24 cellular contexts compared by ENCODE assay signal in genomic region chr2:179141206-179141605, GRCh38.
DNase-seq lines count a peak whose midpoint lies in the region; ATAC-seq and TF ChIP-seq lines count a peak whose summit lies in the region.
"Had no signal": no experiment of that assay in that cellular context is flagged by ENCODE, and none has a peak within 500 bp of the region (broad histone marks: within the 10 kb centered on the region; RNA-seq: fewer than 3 reads in every experiment).

No MANE protein-coding gene starts in this region.

- peak; percentile 67 for ATAC-seq in foreskin keratinocyte
- peak; percentile 62 to 95 for ATAC-seq in gastrocnemius medialis
- no peak for ATAC-seq in HG03196 (IDR thresholded peaks at IDR 0.05; ENCODE audit: unreplicated experiment)
- ATAC-seq: SK-N-SH treated with all-trans-retinoic acid at 6 μM for 48 hours had no signal

- DNase-seq in NCI-H2227 (lab: John Stamatoyannopoulos, UW; ENCODE audit: unreplicated experiment): peak; percentile 18
- no peak for DNase-seq in NCI-H2227 treated with DMSO at 0.1 percent for 48 hours (lab: John Stamatoyannopoulos, UW)
- peak; percentile 33 for DNase-seq in amniotic epithelial cell (ENCODE audit: low read depth)
- peak; percentile 21 to 53 for DNase-seq in foreskin keratinocyte
- peak in 1 of 2 donors; percentile 58 for DNase-seq in gastrocnemius medialis
- no peak for DNase-seq in GM13976 (ENCODE audit: low spot score)
- no peak for DNase-seq in AML-193 (lab: John Stamatoyannopoulos, UW)
- DNase-seq: BE2C; Calu3; CD8-positive, alpha-beta memory T cell; DMS153; DND-41; NCI-H1092 treated with DMSO at 0.1 percent for 48 hours; NCI-H1436; NCI-H187; NCI-H2081 treated with DMSO at 0.1 percent for 48 hours; NCI-H2171; NCI-H524; NCI-H748 treated with DMSO at 0.1 percent for 48 hours; SJCRH30 had no signal

- TF ChIP-seq CTCF in foreskin keratinocyte (conservative IDR thresholded peaks at IDR 0.05) (no peak), gastrocnemius medialis (IDR thresholded peaks at IDR 0.05 in 4 of 5, conservative IDR thresholded peaks at IDR 0.05 in 1 of 5) (no peak), GM13976 (IDR thresholded peaks at IDR 0.05; ENCODE audit: borderline replicate concordance, control extremely low read depth, extremely low read depth, insufficient read depth, missing control alignments) (no peak)

- no peaks in the 10 kb centered on the region for H3K4me1 ChIP-seq in foreskin keratinocyte
- H3K4me1 ChIP-seq in gastrocnemius medialis: peaks cover 0 to 18% of the 10 kb centered on the region in 2 donors
- H3K4me1 ChIP-seq: BE2C, SJCRH30 had no signal

- H3K9me3 ChIP-seq in gastrocnemius medialis: no peaks in the 10 kb centered on the region
- H3K9me3 ChIP-seq: BE2C had no signal

- TF ChIP-seq POLR2A in gastrocnemius medialis (IDR thresholded peaks at IDR 0.05): no peak

- H3K4me3 ChIP-seq in gastrocnemius medialis: no peak overlapping the region
- H3K4me3 ChIP-seq: SJCRH30 had no signal

- H3K27me3 ChIP-seq in foreskin keratinocyte (no peaks in the 10 kb centered on the region), gastrocnemius medialis (no peaks in the 10 kb centered on the region)
- H3K27me3 ChIP-seq: BE2C, SJCRH30 had no signal

- intact Hi-C loops in gastrocnemius medialis (cut with DNase I; ENCODE audit: low total_unique reads): no loop called here

- H3K36me3 ChIP-seq in gastrocnemius medialis: peaks cover 0 to 2% of the 10 kb centered on the region in 2 donors
- H3K36me3 ChIP-seq: BE2C had no signal

- H3K27ac ChIP-seq in foreskin keratinocyte (no peak overlapping the region), gastrocnemius medialis (peak overlapping the region in 2 of 4 donors; percentile 2 to 19)
- H3K27ac ChIP-seq: 22Rv1, KMS-11, SJCRH30 had no signal

- in situ Hi-C loops in gastrocnemius medialis (cut with MboI; ENCODE audit: low sequenced_read_pairs in 4 of 4): no loop called here
- in situ Hi-C loops in GM13976 (cut with MboI; ENCODE audit: low sequenced_read_pairs, unreplicated experiment): loop anchor here (25.0 kb wide), 1 partner anchor 354 kb away; no protein-coding TSS in a partner anchor

Comparison
In these comparisons a context has a peak if more than half of its experiments do, and no peak if none do; other contexts are left out.
1. DNase-seq: peak in NCI-H2227 (single experiment), amniotic epithelial cell (single experiment) and foreskin keratinocyte (2 of 2); none in NCI-H2227 treated with DMSO at 0.1 percent for 48 hours (single experiment), GM13976 (single experiment) and AML-193 (0 of 2).